21 cellular contexts compared by ENCODE assay signal in the genomic region with DNA sequence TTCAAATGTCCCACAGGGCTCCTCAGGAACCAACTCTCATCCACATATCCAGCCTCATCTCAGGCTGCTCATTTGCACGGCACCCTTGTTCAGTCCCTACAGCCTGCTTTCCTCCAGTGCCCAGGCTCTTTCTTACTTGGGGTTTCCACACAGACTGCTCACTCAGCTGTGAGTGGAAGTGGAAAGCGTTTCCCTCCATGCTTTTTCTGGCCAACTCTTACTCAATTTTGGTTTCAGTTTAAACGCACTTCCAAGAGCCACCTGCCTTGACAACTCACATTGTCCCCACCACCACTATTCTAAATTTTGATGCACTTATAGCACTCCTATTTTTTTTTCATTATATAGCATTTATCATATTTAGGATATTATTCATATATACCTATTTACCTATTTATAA.
A peak's percentile ranks its signal among the peaks of the same experiment; 100 is the strongest.
DNase-seq lines count a peak whose midpoint lies in the region; ATAC-seq, FAIRE-seq and TF ChIP-seq lines count a peak whose summit lies in the region.
"Had no signal": no experiment of that assay in that cellular context is flagged by ENCODE, and none has a peak within 500 bp of the region (broad histone marks: within the 10 kb centered on the region; RNA-seq: fewer than 3 reads in every experiment).

No MANE protein-coding gene starts in this region.

- no peak for TF ChIP-seq CTCF in liver (IDR thresholded peaks at IDR 0.05; ENCODE audit: low read depth, low read length, missing input control)
- TF ChIP-seq CTCF in HepG2 (CRISPR knock-in tag; IDR thresholded peaks at IDR 0.05) = no peak
- TF ChIP-seq CTCF in breast epithelium (IDR thresholded peaks at IDR 0.05) = no peak

- 51% methylated on average over 3 of the region's 3 CpGs for WGBS in liver
- WGBS in HepG2 (ENCODE audit: low lambda C conversion rate) = 27% methylated on average over 3 of the region's 3 CpGs

- H3K4me3 ChIP-seq in liver (ENCODE audit: low read depth in 1 of 3, low read length in 3 of 3) = peak overlapping the region in 2 of 3 donors; percentile 32 to 44
- H3K4me3 ChIP-seq in HepG2 (replicated peaks in 1 of 3; ENCODE audit: insufficient read depth in 1 of 3, low read depth in 2 of 3, low read length in 3 of 3) = no peak overlapping the region
- no peak overlapping the region for H3K4me3 ChIP-seq in breast epithelium
- H3K4me3 ChIP-seq: A549 had no signal

- no TSS peak for BruUV-seq in HepG2 (replicated peaks; lab: Mats Ljungman, UMichigan)

- DNase-seq in HepG2 (ENCODE audit: low spot score) = no peak
- peak; percentile 50 for DNase-seq in left lobe of liver (ENCODE audit: low spot score)
- DNase-seq in stimulated activated CD4-positive, alpha-beta T cell treated with anti-CD3 and anti-CD28 coated beads, Interleukin-2, amount 100 ng/mL, for 24 hours = no peak
- no peak for DNase-seq in breast epithelium (ENCODE audit: low spot score in 2 of 2)
- DNase-seq: AML-193; C1 segment of cervical spinal cord; CD4-positive, alpha-beta memory T cell; CD4-positive, CD25-positive, alpha-beta regulatory T cell; CD8-positive, alpha-beta memory T cell; COR-L47; DMS 273 treated with DMSO at 0.1 percent for 48 hours; DMS153; DMS53; DMS79; GF-D8 had no signal

- no peak overlapping the region for H3K4me2 ChIP-seq in HepG2 (ENCODE audit: low read depth, low read length)
- H3K4me2 ChIP-seq: A549 had no signal

- no peak for TF ChIP-seq EP300 in HepG2 (IDR thresholded peaks at IDR 0.05; ENCODE audit: low read depth in 2 of 2, low read length in 2 of 2)
- no peak for TF ChIP-seq EP300 in HepG2 (CRISPR knock-in tag; IDR thresholded peaks at IDR 0.05; ENCODE audit: borderline replicate concordance)

- TF ChIP-seq RAD21 in liver (IDR thresholded peaks at IDR 0.05) = peak in 1 of 2 donors; percentile 11
- no peak for TF ChIP-seq RAD21 in HepG2 (CRISPR knock-in tag; IDR thresholded peaks at IDR 0.05)

- no peaks in the 10 kb centered on the region for H4K20me1 ChIP-seq in HepG2 (ENCODE audit: insufficient read depth, low read length)

- H2AFZ ChIP-seq in HepG2 (ENCODE audit: low read length) = no peak overlapping the region

- intact Hi-C loops in HepG2 (cut with micrococcal nuclease; ENCODE audit: unreplicated experiment) (no loop called here), breast epithelium (cut with DNase I; ENCODE audit: low total_unique reads) (no loop called here)

- H3K9me3 ChIP-seq in liver (ENCODE audit: control insufficient read depth in 4 of 4, low read length in 3 of 4) (no peaks in the 10 kb centered on the region), HepG2 (ENCODE audit: low read length) (no peaks in the 10 kb centered on the region), breast epithelium (no peaks in the 10 kb centered on the region)
- H3K9me3 ChIP-seq: A549 had no signal

- in situ Hi-C loops in HepG2 (cut with HindIII; ENCODE audit: extremely low pct_ligation_motif_present, low pct_unique_long_range_greater_than_20kb) = no loop called here

- POLR2A ChIA-PET in HepG2 (lab: Yijun Ruan, JAX) = no interaction called here

- CTCF ChIA-PET in HepG2 (lab: Yijun Ruan, JAX; ENCODE audit: low intra/inter-chr PET ratio, low total read pairs) = no interaction called here

- H3K4me1 ChIP-seq in liver (ENCODE audit: control insufficient read depth in 4 of 4, insufficient read depth in 4 of 4, low read length in 3 of 4) (peaks cover 0 to 20% (median 12%) of the 10 kb centered on the region in 4 donors), HepG2 (ENCODE audit: insufficient read depth, low read length) (no peaks in the 10 kb centered on the region), breast epithelium (no peaks in the 10 kb centered on the region)
- H3K4me1 ChIP-seq: A549 had no signal

- TF ChIP-seq POLR2A in HepG2 (IDR thresholded peaks at IDR 0.05; ENCODE audit: insufficient read depth in 1 of 2, low read depth in 2 of 2, low read length in 2 of 2) (no peak), breast epithelium (IDR thresholded peaks at IDR 0.05) (no peak)

- H3K79me2 ChIP-seq in HepG2 (ENCODE audit: insufficient read depth, low read length) = no peaks in the 10 kb centered on the region

- H3K36me3 ChIP-seq in liver (ENCODE audit: control insufficient read depth in 4 of 4, insufficient read depth in 3 of 4, low read depth in 1 of 4, low read length in 3 of 4) = no peaks in the 10 kb centered on the region
- no peaks in the 10 kb centered on the region for H3K36me3 ChIP-seq in HepG2 (replicated peaks in 1 of 2; ENCODE audit: control insufficient read depth in 1 of 2, insufficient read depth in 2 of 2, low read length in 2 of 2)
- H3K36me3 ChIP-seq in breast epithelium = no peaks in the 10 kb centered on the region

- FAIRE-seq in HepG2 (lab: Jason Lieb, UNC) = no peak
- FAIRE-seq: A549, G401.6, GM12891, GM19239 had no signal

- ATAC-seq in HepG2 (no peak), left lobe of liver (peak; percentile 79)
- ATAC-seq: A549 had no signal

- H3K9ac ChIP-seq in liver (ENCODE audit: low read depth in 1 of 2, low read length in 2 of 2) = peak overlapping the region in 1 of 2 donors; percentile 38
- H3K9ac ChIP-seq in HepG2 (ENCODE audit: insufficient read depth, low read depth, low read length) = no peak overlapping the region

- peak overlapping the region in 1 of 2 donors; percentile 48 for H3K27ac ChIP-seq in liver (ENCODE audit: low read depth in 1 of 2, low read length in 2 of 2)
- no peak overlapping the region for H3K27ac ChIP-seq in HepG2 (ENCODE audit: extremely low read length, insufficient read depth, low read length)
- no peak overlapping the region for H3K27ac ChIP-seq in breast epithelium
- H3K27ac ChIP-seq: 22Rv1, A549 had no signal

- H3K27me3 ChIP-seq in liver (ENCODE audit: control insufficient read depth in 4 of 4, insufficient read depth in 4 of 4, low read length in 3 of 4) = no peaks in the 10 kb centered on the region
- no peaks in the 10 kb centered on the region for H3K27me3 ChIP-seq in HepG2 (ENCODE audit: control insufficient read depth in 1 of 2, insufficient read depth in 2 of 2, low read length in 2 of 2)
- H3K27me3 ChIP-seq in breast epithelium = no peaks in the 10 kb centered on the region

TF ChIP-seq in liver, 16 proteins besides CTCF, POLR2A, EP300 and RAD21:
- TF ChIP-seq, protein P1, sequence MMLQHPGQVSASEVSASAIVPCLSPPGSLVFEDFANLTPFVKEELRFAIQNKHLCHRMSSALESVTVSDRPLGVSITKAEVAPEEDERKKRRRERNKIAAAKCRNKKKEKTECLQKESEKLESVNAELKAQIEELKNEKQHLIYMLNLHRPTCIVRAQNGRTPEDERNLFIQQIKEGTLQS (IDR thresholded peaks at IDR 0.05) = no peak
- TF ChIP-seq TAF1 (conservative IDR thresholded peaks at IDR 0.05) = no peak
- no peak for TF ChIP-seq FOXA1 (IDR thresholded peaks at IDR 0.05)
- TF ChIP-seq MAX (IDR thresholded peaks at IDR 0.05) = peak; percentile 34
- no peak for TF ChIP-seq HNF4A (conservative IDR thresholded peaks at IDR 0.05)
- peak; percentile 81 for TF ChIP-seq YY1 (IDR thresholded peaks at IDR 0.05)
- TF ChIP-seq ZBTB33 (IDR thresholded peaks at IDR 0.05) = no peak
- TF ChIP-seq RXRA (IDR thresholded peaks at IDR 0.05) = no peak
- TF ChIP-seq SP1 (IDR thresholded peaks at IDR 0.05) = no peak

TF ChIP-seq in HepG2, 621 proteins besides CTCF, POLR2A, EP300 and RAD21 (continues in another document):
- no peak for TF ChIP-seq NCOA1 (CRISPR knock-in tag; IDR thresholded peaks at IDR 0.05)
- TF ChIP-seq, protein P2, sequence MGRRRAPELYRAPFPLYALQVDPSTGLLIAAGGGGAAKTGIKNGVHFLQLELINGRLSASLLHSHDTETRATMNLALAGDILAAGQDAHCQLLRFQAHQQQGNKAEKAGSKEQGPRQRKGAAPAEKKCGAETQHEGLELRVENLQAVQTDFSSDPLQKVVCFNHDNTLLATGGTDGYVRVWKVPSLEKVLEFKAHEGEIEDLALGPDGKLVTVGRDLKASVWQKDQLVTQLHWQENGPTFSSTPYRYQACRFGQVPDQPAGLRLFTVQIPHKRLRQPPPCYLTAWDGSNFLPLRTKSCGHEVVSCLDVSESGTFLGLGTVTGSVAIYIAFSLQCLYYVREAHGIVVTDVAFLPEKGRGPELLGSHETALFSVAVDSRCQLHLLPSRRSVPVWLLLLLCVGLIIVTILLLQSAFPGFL (CRISPR knock-in tag; IDR thresholded peaks at IDR 0.05) = no peak
- no peak for TF ChIP-seq ZEB1 (IDR thresholded peaks at IDR 0.05; ENCODE audit: insufficient replicate concordance, low read depth)
- TF ChIP-seq ISX (CRISPR knock-in tag; conservative IDR thresholded peaks at IDR 0.05) = no peak
- no peak for TF ChIP-seq ZNF607 (CRISPR knock-in tag; IDR thresholded peaks at IDR 0.05; ENCODE audit: borderline replicate concordance)
- TF ChIP-seq SNAPC4 (CRISPR knock-in tag; IDR thresholded peaks at IDR 0.05) = no peak
- no peak for TF ChIP-seq ZNF567 (CRISPR knock-in tag; IDR thresholded peaks at IDR 0.05; ENCODE audit: borderline replicate concordance)

Comparison
In these comparisons a context has a peak if more than half of its experiments do, and no peak if none do; other contexts are left out.
1. H3K4me3 ChIP-seq: peak in liver (2 of 3); none in HepG2 (0 of 3) and breast epithelium (0 of 3).